In genomic region chr13:40398060-40398459, GRCh38 we compare ENCODE assay signal across 17 cellular contexts.
DNase-seq lines count a peak whose midpoint lies in the region; FAIRE-seq and TF ChIP-seq lines count a peak whose summit lies in the region.
"Had no signal": no experiment of that assay in that cellular context is flagged by ENCODE, and none has a peak within 500 bp of the region (broad histone marks: within the 10 kb centered on the region; RNA-seq: fewer than 3 reads in every experiment).

No MANE protein-coding gene starts in this region.

- no peak overlapping the region for H3K27ac ChIP-seq in breast epithelium
- H3K27ac ChIP-seq: BLaER1 treated with 17β-estradiol and CSF1 and Interleukin-3, amounts not matched to agents 10 nM and 100 nM; GM23248 had no signal

- no peak overlapping the region for H3K27ac Mint-ChIP-seq in MCF 10A (ENCODE audit: low read depth, unreplicated experiment)
- H3K27ac Mint-ChIP-seq in activated naive CD4-positive, alpha-beta T cell treated with anti-CD3 and anti-CD28 coated beads for 36 hours, result no peak overlapping the region
- H3K27ac Mint-ChIP-seq: CD4-positive, alpha-beta T cell had no signal

- H3K27me3 Mint-ChIP-seq in MCF 10A (ENCODE audit: insufficient read depth, unreplicated experiment), result no peaks in the 10 kb centered on the region
- H3K27me3 Mint-ChIP-seq in activated naive CD4-positive, alpha-beta T cell treated with anti-CD3 and anti-CD28 coated beads for 36 hours (ENCODE audit: low read depth), result no peaks in the 10 kb centered on the region
- H3K27me3 Mint-ChIP-seq: CD4-positive, alpha-beta T cell had no signal

- H3K4me3 Mint-ChIP-seq in MCF 10A (ENCODE audit: unreplicated experiment), result no peak overlapping the region
- no peak overlapping the region for H3K4me3 Mint-ChIP-seq in activated naive CD4-positive, alpha-beta T cell treated with anti-CD3 and anti-CD28 coated beads for 36 hours
- H3K4me3 Mint-ChIP-seq: CD4-positive, alpha-beta T cell had no signal

- intact Hi-C loops in MCF 10A (cut with micrococcal nuclease) (no loop called here), breast epithelium (cut with DNase I; ENCODE audit: low total_unique reads) (no loop called here)
- intact Hi-C loops in activated naive CD4-positive, alpha-beta T cell treated with anti-CD3 and anti-CD28 coated beads for 36 hours (cut with micrococcal nuclease), result no loop called here

- DNase-seq in MCF 10A (ENCODE audit: unreplicated experiment) (peak; percentile 60), breast epithelium (ENCODE audit: low spot score in 2 of 2) (no peak), NOMO-1 (lab: John Stamatoyannopoulos, UW; ENCODE audit: unreplicated experiment in 2 of 2) (peak; percentile 32 to 58), bronchial epithelial cell (ENCODE audit: low read depth) (peak; percentile 41), NCI-H446 treated with DMSO at 0.1 percent for 48 hours (lab: John Stamatoyannopoulos, UW) (no peak), islet precursor cell (no peak), amygdala (lab: John Stamatoyannopoulos, UW) (no peak)
- DNase-seq in activated naive CD4-positive, alpha-beta T cell treated with anti-CD3 and anti-CD28 coated beads for 36 hours, result no peak
- DNase-seq: 8988T; Calu3; CD4-positive, alpha-beta T cell; DMS 273 treated with DMSO at 0.1 percent for 48 hours; GM23248 had no signal

- TF ChIP-seq CTCF in MCF 10A (IDR thresholded peaks at IDR 0.05; ENCODE audit: unreplicated experiment) (no peak), breast epithelium (IDR thresholded peaks at IDR 0.05) (no peak), bronchial epithelial cell (IDR thresholded peaks at IDR 0.05; ENCODE audit: insufficient read depth, low read length, severe bottlenecking) (no peak)

- H3K36me3 ChIP-seq in breast epithelium, result no peaks in the 10 kb centered on the region
- H3K36me3 ChIP-seq in bronchial epithelial cell (ENCODE audit: control insufficient read depth, insufficient read depth, low read length), result no peaks in the 10 kb centered on the region
- H3K36me3 ChIP-seq: BLaER1 treated with 17β-estradiol and CSF1 and Interleukin-3, amounts not matched to agents 10 nM and 100 nM had no signal

- H3K4me1 ChIP-seq in breast epithelium, result peaks cover 0 to 5% of the 10 kb centered on the region in 2 donors

- H3K4me3 ChIP-seq in breast epithelium, result no peak overlapping the region
- no peak overlapping the region for H3K4me3 ChIP-seq in bronchial epithelial cell (ENCODE audit: low read depth, low read length)
- H3K4me3 ChIP-seq: BLaER1 treated with 17β-estradiol and CSF1 and Interleukin-3, amounts not matched to agents 10 nM and 100 nM; GM23248 had no signal

- peaks cover 39% of the 10 kb centered on the region for H3K4me1 Mint-ChIP-seq in MCF 10A (ENCODE audit: insufficient read depth, unreplicated experiment)
- H3K4me1 Mint-ChIP-seq in activated naive CD4-positive, alpha-beta T cell treated with anti-CD3 and anti-CD28 coated beads for 36 hours (ENCODE audit: low read depth), result peaks cover 17% of the 10 kb centered on the region

- FAIRE-seq in bronchial epithelial cell (lab: Jason Lieb, UNC), result no peak
- FAIRE-seq: GM18507, H54, HTR-8/SVneo had no signal

- H3K9me3 Mint-ChIP-seq in MCF 10A (ENCODE audit: unreplicated experiment), result no peaks in the 10 kb centered on the region
- no peaks in the 10 kb centered on the region for H3K9me3 Mint-ChIP-seq in activated naive CD4-positive, alpha-beta T cell treated with anti-CD3 and anti-CD28 coated beads for 36 hours

- H3K36me3 Mint-ChIP-seq in MCF 10A (ENCODE audit: insufficient read depth, unreplicated experiment), result no peaks in the 10 kb centered on the region
- no peaks in the 10 kb centered on the region for H3K36me3 Mint-ChIP-seq in activated naive CD4-positive, alpha-beta T cell treated with anti-CD3 and anti-CD28 coated beads for 36 hours (ENCODE audit: low read depth)

- H3K27me3 ChIP-seq in breast epithelium, result no peaks in the 10 kb centered on the region
- H3K27me3 ChIP-seq in bronchial epithelial cell (ENCODE audit: control insufficient read depth, insufficient read depth, low read length), result no peaks in the 10 kb centered on the region
- H3K27me3 ChIP-seq: BLaER1 treated with 17β-estradiol and CSF1 and Interleukin-3, amounts not matched to agents 10 nM and 100 nM had no signal

- no peaks in the 10 kb centered on the region for H3K9me3 ChIP-seq in breast epithelium

- no peak for TF ChIP-seq POLR2A in breast epithelium (IDR thresholded peaks at IDR 0.05)

- no TSS peak for BruUV-seq in MCF 10A (replicated peaks; lab: Mats Ljungman, UMichigan)

- CTCF ChIA-PET in MCF 10A (lab: Yijun Ruan, JAX), result no interaction called here
- CTCF ChIA-PET in activated naive CD4-positive, alpha-beta T cell treated with anti-CD3 and anti-CD28 coated beads for 36 hours (lab: Charles Lee), result no interaction called here

- POLR2A ChIA-PET in MCF 10A (lab: Yijun Ruan, JAX), result no interaction called here

Comparison
In these comparisons a context has a peak if more than half of its experiments do, and no peak if none do; other contexts are left out.
1. DNase-seq: peak in MCF 10A (single experiment), NOMO-1 (2 of 2) and bronchial epithelial cell (single experiment); none in breast epithelium (0 of 2), NCI-H446 treated with DMSO at 0.1 percent for 48 hours (single experiment), activated naive CD4-positive, alpha-beta T cell treated with anti-CD3 and anti-CD28 coated beads for 36 hours (single experiment), islet precursor cell (single experiment) and amygdala (0 of 56).